Comparison of ENCODE assay signal across 10 cellular contexts in genomic region chr6:167906899-167907298, GRCh38.
DNase-seq lines count a peak whose midpoint lies in the region; ATAC-seq and TF ChIP-seq lines count a peak whose summit lies in the region.
"Had no signal": no experiment of that assay in that cellular context is flagged by ENCODE, and none has a peak within 500 bp of the region (broad histone marks: within the 10 kb centered on the region; RNA-seq: fewer than 3 reads in every experiment).

No MANE protein-coding gene starts in this region.

- peaks cover 10% of the 10 kb centered on the region for H3K36me3 ChIP-seq in BE2C
- H3K36me3 ChIP-seq in RWPE2 (ENCODE audit: low read depth) = peaks cover 64% of the 10 kb centered on the region

- TF ChIP-seq CTCF in BE2C (IDR thresholded peaks at IDR 0.05; ENCODE audit: low read depth, low read length) = peak; percentile 24
- no peak for TF ChIP-seq CTCF in RWPE2 (IDR thresholded peaks at IDR 0.05; ENCODE audit: poor library complexity, severe bottlenecking)
- TF ChIP-seq CTCF in fibroblast of pulmonary artery (IDR thresholded peaks at IDR 0.05; ENCODE audit: low read length, missing control alignments) = no peak

- H3K27ac ChIP-seq in RWPE2 (ENCODE audit: poor library complexity, severe bottlenecking) = no peak overlapping the region

- H3K4me1 ChIP-seq in BE2C = peaks cover 9% of the 10 kb centered on the region
- H3K4me1 ChIP-seq in RWPE2 (ENCODE audit: insufficient read depth, poor library complexity, severe bottlenecking) = peaks cover 8% of the 10 kb centered on the region

- ATAC-seq in RWPE2 (ENCODE audit: low read depth) = peak; percentile 72
- no peak for ATAC-seq in GM21529 (IDR thresholded peaks at IDR 0.05; ENCODE audit: unreplicated experiment)
- ATAC-seq in HG02623 (IDR thresholded peaks at IDR 0.05; ENCODE audit: unreplicated experiment) = no peak

- H3K4me3 ChIP-seq in BE2C (ENCODE audit: low read depth, low read length) (peak overlapping the region; percentile 29; the same call in 1 of the 2 replicates), RWPE2 (ENCODE audit: severe bottlenecking) (no peak overlapping the region), fibroblast of pulmonary artery (replicated peaks; ENCODE audit: low read depth, low read length) (no peak overlapping the region)

- H3K27me3 ChIP-seq in BE2C (no peaks in the 10 kb centered on the region), RWPE2 (ENCODE audit: insufficient read depth, poor library complexity, severe bottlenecking) (no peaks in the 10 kb centered on the region)

- DNase-seq in BE2C = peak; percentile 71
- no peak for DNase-seq in RWPE2 (ENCODE audit: low spot score)
- peak; percentile 39 for DNase-seq in fibroblast of pulmonary artery (ENCODE audit: low read depth)
- peak; percentile 86 for DNase-seq in medulla oblongata (ENCODE audit: extremely low spot score)
- DNase-seq in stimulated activated CD8-positive, alpha-beta memory T cell treated with anti-CD3 and anti-CD28 coated beads, Interleukin-4, amount 100 ng/mL, for 48 hours = no peak
- no peak for DNase-seq in foreskin melanocyte
- DNase-seq: activated gamma-delta T cell treated with Interleukin-2 at 50 U/mL for 16 hours, NCI-H526 had no signal

- H3K9me3 ChIP-seq in BE2C = no peaks in the 10 kb centered on the region
- H3K9me3 ChIP-seq in RWPE2 (ENCODE audit: severe bottlenecking) = no peaks in the 10 kb centered on the region

Comparison
In these comparisons a context has a peak if more than half of its experiments do, and no peak if none do; other contexts are left out.
1. DNase-seq: peak in BE2C (single experiment), fibroblast of pulmonary artery (single experiment) and medulla oblongata (single experiment); none in RWPE2 (single experiment), stimulated activated CD8-positive, alpha-beta memory T cell treated with anti-CD3 and anti-CD28 coated beads, Interleukin-4, amount 100 ng/mL, for 48 hours (single experiment) and foreskin melanocyte (single experiment).